Comparison of ENCODE assay signal across 14 cellular contexts in genomic region chr2:1656961-1657841, GRCh38.
A peak's percentile ranks its signal among the peaks of the same experiment; 100 is the strongest.
DNase-seq lines count a peak whose midpoint lies in the region; ATAC-seq, FAIRE-seq and TF ChIP-seq lines count a peak whose summit lies in the region.
"Had no signal": no experiment of that assay in that cellular context is flagged by ENCODE, and none has a peak within 500 bp of the region (broad histone marks: within the 10 kb centered on the region; RNA-seq: fewer than 3 reads in every experiment).

No MANE protein-coding gene starts in this region.

- no peaks in the 10 kb centered on the region for H4K20me1 ChIP-seq in KMS-11 (ENCODE audit: insufficient read depth)

- no peak overlapping the region for H3K9ac ChIP-seq in KMS-11
- no peak overlapping the region for H3K9ac ChIP-seq in rectal smooth muscle tissue (ENCODE audit: low read length)

- peaks cover 11% of the 10 kb centered on the region for H3K4me1 ChIP-seq in KMS-11 (ENCODE audit: low read depth, poor library complexity, severe bottlenecking)
- peaks cover 19% of the 10 kb centered on the region for H3K4me1 ChIP-seq in rectal smooth muscle tissue (ENCODE audit: control insufficient read depth, insufficient read depth, low read length)
- no peaks in the 10 kb centered on the region for H3K4me1 ChIP-seq in gastrocnemius medialis

- H3K27ac ChIP-seq in KMS-11 (no peak overlapping the region), rectal smooth muscle tissue (ENCODE audit: low read depth, low read length) (peak overlapping the region; percentile 21), gastrocnemius medialis (peak overlapping the region in 2 of 4 donors; percentile 2 to 10)
- H3K27ac ChIP-seq: SK-N-MC had no signal

- FAIRE-seq in D721Med (lab: Jason Lieb, UNC): no peak
- FAIRE-seq: endothelial cell of umbilical vein had no signal

- peak; percentile 52 for ATAC-seq in GM19463 (IDR thresholded peaks at IDR 0.05; ENCODE audit: unreplicated experiment)
- peak; percentile 37 for ATAC-seq in esophagus mucosa
- no peak for ATAC-seq in gastrocnemius medialis
- no peak for ATAC-seq in GM21717 (IDR thresholded peaks at IDR 0.05; ENCODE audit: unreplicated experiment)

- H3K4me3 ChIP-seq in KMS-11 (IDR thresholded peaks at IDR 0.05; ENCODE audit: insufficient read depth, low read depth, low read length) (no peak overlapping the region), rectal smooth muscle tissue (ENCODE audit: low read length) (no peak overlapping the region), gastrocnemius medialis (no peak overlapping the region)
- H3K4me3 ChIP-seq: SK-N-MC had no signal

- intact Hi-C loops in gastrocnemius medialis (cut with DNase I; ENCODE audit: low total_unique reads): loop anchor here (10.0 kb wide), 1 partner anchor 158 kb away; no protein-coding TSS in a partner anchor

- TF ChIP-seq POLR2A in gastrocnemius medialis (IDR thresholded peaks at IDR 0.05): no peak

- no peaks in the 10 kb centered on the region for H3K9me3 ChIP-seq in gastrocnemius medialis

- H3K27me3 ChIP-seq in KMS-11 (ENCODE audit: insufficient read depth, low read depth) (no peaks in the 10 kb centered on the region), rectal smooth muscle tissue (ENCODE audit: control insufficient read depth, insufficient read depth, low read length) (no peaks in the 10 kb centered on the region), gastrocnemius medialis (peaks cover 0 to 5% (median 3%) of the 10 kb centered on the region in 3 donors)

- in situ Hi-C loops in gastrocnemius medialis (cut with MboI; ENCODE audit: low sequenced_read_pairs in 4 of 4): no loop called here

- TF ChIP-seq CTCF in KMS-11 (conservative IDR thresholded peaks at IDR 0.05; ENCODE audit: low read depth, low read length) (no peak), gastrocnemius medialis (IDR thresholded peaks at IDR 0.05 in 4 of 5, conservative IDR thresholded peaks at IDR 0.05 in 1 of 5) (no peak), D721Med (IDR thresholded peaks at IDR 0.05; ENCODE audit: insufficient read depth, missing control alignments) (no peak)

- no peak overlapping the region; the same call in 1 of the 2 replicates for H3K4me2 ChIP-seq in KMS-11

- H3K79me2 ChIP-seq in KMS-11 (ENCODE audit: insufficient read depth, low read depth): no peaks in the 10 kb centered on the region

- H3K36me3 ChIP-seq in KMS-11 (ENCODE audit: insufficient read depth) (no peaks in the 10 kb centered on the region), rectal smooth muscle tissue (ENCODE audit: control insufficient read depth, insufficient read depth, low read length) (peaks cover 20% of the 10 kb centered on the region), gastrocnemius medialis (no peaks in the 10 kb centered on the region)

- DNase-seq in gastrocnemius medialis: no peak
- no peak for DNase-seq in activated CD8-positive, alpha-beta memory T cell treated with anti-CD3 and anti-CD28 coated beads, Interleukin-2, amount 50 U/mL, for 48 hours
- no peak for DNase-seq in D721Med (ENCODE audit: insufficient read length, low spot score)
- DNase-seq: activated B cell treated with CpG ODN at 0.5 μM for 24 hours; activated T-cell treated with anti-CD3 and anti-CD28 coated beads, Interleukin-2, amount 50 U/mL, for 4 hours; CD4-positive, CD25-positive, alpha-beta regulatory T cell; NCI-H748 treated with DMSO at 0.1 percent for 48 hours had no signal

- peak overlapping the region; percentile 18; the same call in 1 of the 2 replicates for H2AFZ ChIP-seq in KMS-11 (ENCODE audit: low read depth)

Comparison
In these comparisons a context has a peak if more than half of its experiments do, and no peak if none do; other contexts are left out.
1. ATAC-seq: peak in GM19463 (single experiment) and esophagus mucosa (single experiment); none in gastrocnemius medialis (0 of 2) and GM21717 (single experiment).